In the genomic region with DNA sequence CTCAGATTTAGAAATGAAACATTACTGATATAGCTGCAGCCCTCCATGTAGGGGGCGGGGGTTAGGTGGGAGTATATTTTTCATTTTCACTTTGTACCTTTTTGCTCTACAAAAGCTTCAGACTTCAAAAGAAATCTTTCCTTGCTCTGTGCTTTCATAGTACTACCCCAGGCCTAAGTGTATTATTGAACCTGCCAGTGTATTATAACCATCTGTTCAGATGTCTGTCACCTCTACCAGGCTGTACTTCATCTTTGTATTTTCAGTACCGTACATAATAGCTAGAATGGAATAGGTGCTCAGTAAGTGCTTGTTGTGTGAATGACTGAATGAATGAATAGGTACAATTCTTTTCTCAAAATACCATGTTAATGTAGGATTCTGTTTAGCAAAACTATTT, we compare ENCODE assay signal across 14 cellular contexts.
"Had no signal": no experiment of that assay in that cellular context is flagged by ENCODE, and none has a peak within 500 bp of the region (broad histone marks: within the 10 kb centered on the region; RNA-seq: fewer than 3 reads in every experiment).

No MANE protein-coding gene starts in this region.

- H3K4me1 ChIP-seq: colonic mucosa had no signal

- H3K27me3 ChIP-seq: cardiac muscle cell, colonic mucosa, gastrocnemius medialis, ovary, sigmoid colon had no signal

- H3K9me3 ChIP-seq: colonic mucosa, gastrocnemius medialis, ovary, sigmoid colon had no signal

- H3K36me3 ChIP-seq: cardiac muscle cell, colonic mucosa, gastrocnemius medialis, ovary had no signal

- H3K4me3 ChIP-seq: cardiac muscle cell, colonic mucosa, gastrocnemius medialis, ovary, sigmoid colon had no signal

- DNase-seq: activated CD4-positive, alpha-beta memory T cell treated with anti-CD3 and anti-CD28 coated beads for 36 hours; activated CD4-positive, CD25-positive, alpha-beta regulatory T cell treated with anti-CD3 and anti-CD28 coated beads, Interleukin-2, amount 50 U/mL, for 72 hours; activated naive CD4-positive, alpha-beta T cell; colonic mucosa; effector CD8-positive, alpha-beta T cell; gastrocnemius medialis; kidney; ovary; sigmoid colon; stimulated activated CD4-positive, alpha-beta T cell treated with anti-CD3 and anti-CD28 coated beads, Interleukin-2, amount 100 ng/mL, for 48 hours; stimulated activated naive CD8-positive, alpha-beta T cell treated with anti-CD3 and anti-CD28 coated beads, Interleukin-15, Interleukin-2, amounts not matched to agents 100 U/mL and 50 U/mL, for 24 hours; T-helper 2 cell had no signal

- H3K27ac ChIP-seq: cardiac muscle cell, colonic mucosa, epithelial cell of prostate, gastrocnemius medialis, ovary, sigmoid colon had no signal
